ENCODE assay signal across 6 cellular contexts in the genomic region with DNA sequence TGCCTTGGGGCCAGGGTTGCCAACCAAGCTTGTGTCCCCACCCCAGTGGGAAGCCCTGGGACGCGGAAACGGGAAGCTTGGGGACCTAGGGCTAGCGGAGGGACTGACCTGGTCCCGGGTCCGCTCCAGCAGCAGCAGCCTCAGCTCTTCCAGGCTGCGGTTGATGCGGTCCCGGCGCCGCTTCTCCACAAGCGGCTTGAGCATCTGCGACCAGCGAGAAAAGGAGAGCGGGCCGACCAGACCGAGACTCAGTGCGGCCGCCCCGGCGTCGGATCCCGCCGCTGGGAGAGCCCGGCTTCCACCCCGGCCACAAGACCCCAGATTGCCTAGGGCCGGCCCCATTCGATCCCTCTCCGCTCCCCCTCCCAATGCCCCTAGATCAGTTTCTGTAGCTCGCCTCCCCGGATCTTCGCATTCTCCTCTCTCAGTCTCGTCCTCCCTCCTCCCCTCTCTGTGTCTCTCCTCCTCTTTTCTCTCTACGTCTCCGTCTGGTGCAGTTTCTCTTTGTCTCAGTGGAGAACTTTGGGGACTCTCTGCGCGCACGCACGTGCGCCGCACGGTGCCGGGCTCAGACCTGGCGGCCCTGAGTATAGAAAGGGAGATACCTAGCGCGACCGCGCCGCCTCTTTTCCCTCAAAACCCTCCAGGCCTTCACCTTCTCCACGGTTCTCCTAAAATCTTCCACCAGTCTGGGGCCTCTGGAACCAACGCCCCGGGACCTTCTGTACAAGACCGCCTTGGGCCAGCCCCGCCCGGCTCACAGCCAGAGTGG. TPM values are rescaled to one million over a fixed set of nuclear protein-coding genes. Genes with fewer than 3 reads are reported as not detected.
DNase-seq lines count a peak whose midpoint lies in the region; ATAC-seq and TF ChIP-seq lines count a peak whose summit lies in the region.

No MANE protein-coding gene starts in this region.

- H3K9me2 ChIP-seq in OCI-LY7 (ENCODE audit: insufficient read depth, low read length): no peaks in the 10 kb centered on the region

- peaks cover 53% of the 10 kb centered on the region for H3K4me1 ChIP-seq in BLaER1
- H3K4me1 ChIP-seq in OCI-LY7 (ENCODE audit: insufficient read depth, low read length, poor library complexity, severe bottlenecking): peaks cover 56% of the 10 kb centered on the region
- H3K4me1 ChIP-seq in endodermal cell (ENCODE audit: control insufficient read depth, insufficient read depth, low read length): no peaks in the 10 kb centered on the region

- H3K4me1 Mint-ChIP-seq in endodermal cell: peaks cover 25% of the 10 kb centered on the region

- peak overlapping the region; percentile 83 for H3K4me3 Mint-ChIP-seq in endodermal cell

- POLR2A ChIA-PET in OCI-LY7 (lab: Charles Lee): no interaction called here

- 1% methylated on average over 23 to 55 of the region's 55 CpGs for WGBS in endodermal cell (ENCODE audit: insufficient coverage in 1 of 2, insufficient read length in 1 of 2), 2 experiments

- no peak overlapping the region for H3K27ac Mint-ChIP-seq in endodermal cell

- H3K4me2 ChIP-seq in BLaER1 (peak overlapping the region; percentile 95), OCI-LY7 (ENCODE audit: low read length) (peak overlapping the region; percentile 98)

- H3K36me3 ChIP-seq in BLaER1 (no peaks in the 10 kb centered on the region), OCI-LY7 (ENCODE audit: insufficient read depth, low read length) (no peaks in the 10 kb centered on the region), endodermal cell (ENCODE audit: control insufficient read depth, insufficient read depth, low read length) (no peaks in the 10 kb centered on the region)

- CTCF ChIA-PET in OCI-LY7 (lab: Charles Lee; ENCODE audit: unreplicated experiment): no interaction called here

- H3K27me3 Mint-ChIP-seq in endodermal cell (ENCODE audit: insufficient read depth): peaks cover 62% of the 10 kb centered on the region

- no peak for TF ChIP-seq CTCF in OCI-LY7 (conservative IDR thresholded peaks at IDR 0.05; ENCODE audit: low read length)
- no peak for TF ChIP-seq CTCF in endodermal cell (conservative IDR thresholded peaks at IDR 0.05)

- H3K36me3 Mint-ChIP-seq in endodermal cell (ENCODE audit: low read depth): no peaks in the 10 kb centered on the region

- intact Hi-C loops in OCI-LY7 (cut with micrococcal nuclease; ENCODE audit: unreplicated experiment): loop anchor here (5.0 kb wide), 2 partner anchors 164 to 286 kb away; a partner anchor contains a TSS

- H3K4me3 ChIP-seq in BLaER1 (peak overlapping the region; percentile 71), OCI-LY7 (ENCODE audit: low read depth, low read length, poor library complexity, severe bottlenecking) (peak overlapping the region; percentile 79), endodermal cell (ENCODE audit: low read length) (peak overlapping the region; percentile 91)

- peak; percentile 37 for DNase-seq in OCI-LY7 (ENCODE audit: low spot score)
- peak; percentile 83 for DNase-seq in endodermal cell
- peak; percentile 49 for DNase-seq in stimulated activated CD4-positive, alpha-beta T cell treated with anti-CD3 and anti-CD28 coated beads, Interleukin-12 subunit alpha, Interleukin-12 subunit beta, amount 100 ng/mL, for 4 hours
- no peak for DNase-seq in iPS-NIHi7 (ENCODE audit: extremely low spot score)

- no TSS peak for BruUV-seq in OCI-LY7 (replicated peaks; lab: Mats Ljungman, UMichigan)

- ATAC-seq in HG02610 (IDR thresholded peaks at IDR 0.05; ENCODE audit: unreplicated experiment): no peak

- peaks cover 54% of the 10 kb centered on the region for H4K20me1 ChIP-seq in BLaER1
- H4K20me1 ChIP-seq in OCI-LY7 (ENCODE audit: insufficient read depth, low read length): 0 out of 2 replicates have a peak, but pooled peaks cover 3% of the 10 kb centered on the region

- H3K79me2 ChIP-seq in OCI-LY7 (ENCODE audit: insufficient read depth, low read depth, low read length): no peaks in the 10 kb centered on the region

- H3K9me3 ChIP-seq in BLaER1 (no peaks in the 10 kb centered on the region), OCI-LY7 (ENCODE audit: low read length) (no peaks in the 10 kb centered on the region), endodermal cell (ENCODE audit: control insufficient read depth, low read length) (no peaks in the 10 kb centered on the region)

- no peaks in the 10 kb centered on the region for H3K9me3 Mint-ChIP-seq in endodermal cell

- H3K27me3 ChIP-seq in BLaER1: peaks cover 76% of the 10 kb centered on the region
- H3K27me3 ChIP-seq in endodermal cell (ENCODE audit: control insufficient read depth, insufficient read depth, low read length, poor library complexity, severe bottlenecking): peaks cover 54% of the 10 kb centered on the region

- no peak overlapping the region for H2AFZ ChIP-seq in OCI-LY7 (ENCODE audit: low read length)

- H3K27ac ChIP-seq in BLaER1: no peak overlapping the region
- no peak overlapping the region for H3K27ac ChIP-seq in OCI-LY7 (ENCODE audit: low read depth, low read length, poor library complexity, severe bottlenecking)
- no peak overlapping the region for H3K27ac ChIP-seq in endodermal cell (ENCODE audit: low read depth, low read length)

- H3K9ac ChIP-seq in BLaER1: peak overlapping the region; percentile 48
- H3K9ac ChIP-seq in endodermal cell (ENCODE audit: extremely low read depth, low read length, poor library complexity, severe bottlenecking): no peak overlapping the region

RNA-seq across cellular contexts. Expression of a gene that starts 0.8 kb away (rescaled TPM):
- 0.44 and 0.75 TPM in 2 replicates for total RNA-seq in OCI-LY7 (2014; rRNA removed; shearing (Covaris generic))
- total RNA-seq in OCI-LY7 (2022): 4.6 and 5.8 TPM in 2 replicates
- 1 to 10 TPM in 1 of 2 donors, under 1 TPM in 1; 0.40 to 2.2 TPM for total RNA-seq in endodermal cell
- polyA plus RNA-seq in endodermal cell (2013, experiment 1 of 2): 0.89 TPM
- 0.87 TPM for polyA plus RNA-seq in endodermal cell (2013, experiment 2 of 2)

RNA-seq across cellular contexts. Expression of a gene that starts 4.8 kb away (rescaled TPM):
- not detected in 2 replicates for total RNA-seq in OCI-LY7 (2014; rRNA removed; shearing (Covaris generic))
- 0.10 TPM in 1 of 2 replicates, not detected in the other for total RNA-seq in OCI-LY7 (2022)
- under 1 TPM; 0.13 to 0.49 TPM for total RNA-seq in endodermal cell
- polyA plus RNA-seq in endodermal cell (2013, experiment 1 of 2): not detected
- not detected for polyA plus RNA-seq in endodermal cell (2013, experiment 2 of 2)

RNA-seq across cellular contexts. Expression of a gene that starts 29.1 kb away (rescaled TPM):
- total RNA-seq in OCI-LY7 (2014; rRNA removed; shearing (Covaris generic)): 13.9 and 15.4 TPM in 2 replicates
- 38.0 and 48.0 TPM in 2 replicates for total RNA-seq in OCI-LY7 (2022)
- total RNA-seq in endodermal cell: 10 to 100 TPM; 38.3 to 53.7 TPM
- polyA plus RNA-seq in endodermal cell (2013, experiment 1 of 2): 24.2 TPM
- 19.0 TPM for polyA plus RNA-seq in endodermal cell (2013, experiment 2 of 2)

RNA-seq across cellular contexts. Expression of a gene that starts 35.6 kb away (rescaled TPM):
- total RNA-seq in OCI-LY7 (2014; rRNA removed; shearing (Covaris generic)): 2.0 TPM in 1 of 2 replicates, not detected in the other
- total RNA-seq in OCI-LY7 (2022) (4.5 and 5.3 TPM in 2 replicates), endodermal cell (1 to 10 TPM in 1 of 2 donors, under 1 TPM in 1; 0.95 to 1.2 TPM)
- polyA plus RNA-seq in endodermal cell (2013, experiment 1 of 2): 0.68 TPM
- polyA plus RNA-seq in endodermal cell (2013, experiment 2 of 2): 0.46 TPM

RNA-seq across cellular contexts. Expression of a gene that starts 39.6 kb away (rescaled TPM):
- total RNA-seq in OCI-LY7 (2014; rRNA removed; shearing (Covaris generic)): 10.4 and 21.2 TPM in 2 replicates
- total RNA-seq in OCI-LY7 (2022) (40.9 and 45.1 TPM in 2 replicates), endodermal cell (10 to 100 TPM; 32.1 to 32.2 TPM)
- 57.3 TPM for polyA plus RNA-seq in endodermal cell (2013, experiment 1 of 2)
- polyA plus RNA-seq in endodermal cell (2013, experiment 2 of 2): 46.3 TPM
